Comparison of ENCODE assay signal across 8 cellular contexts in the genomic region with DNA sequence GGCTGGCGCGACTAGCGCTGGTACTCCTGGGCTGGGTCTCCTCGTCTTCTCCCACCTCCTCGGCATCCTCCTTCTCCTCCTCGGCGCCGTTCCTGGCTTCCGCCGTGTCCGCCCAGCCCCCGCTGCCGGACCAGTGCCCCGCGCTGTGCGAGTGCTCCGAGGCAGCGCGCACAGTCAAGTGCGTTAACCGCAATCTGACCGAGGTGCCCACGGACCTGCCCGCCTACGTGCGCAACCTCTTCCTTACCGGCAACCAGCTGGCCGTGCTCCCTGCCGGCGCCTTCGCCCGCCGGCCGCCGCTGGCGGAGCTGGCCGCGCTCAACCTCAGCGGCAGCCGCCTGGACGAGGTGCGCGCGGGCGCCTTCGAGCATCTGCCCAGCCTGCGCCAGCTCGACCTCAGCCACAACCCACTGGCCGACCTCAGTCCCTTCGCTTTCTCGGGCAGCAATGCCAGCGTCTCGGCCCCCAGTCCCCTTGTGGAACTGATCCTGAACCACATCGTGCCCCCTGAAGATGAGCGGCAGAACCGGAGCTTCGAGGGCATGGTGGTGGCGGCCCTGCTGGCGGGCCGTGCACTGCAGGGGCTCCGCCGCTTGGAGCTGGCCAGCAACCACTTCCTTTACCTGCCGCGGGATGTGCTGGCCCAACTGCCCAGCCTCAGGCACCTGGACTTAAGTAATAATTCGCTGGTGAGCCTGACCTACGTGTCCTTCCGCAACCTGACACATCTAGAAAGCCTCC. TPM values are rescaled to one million over a fixed set of nuclear protein-coding genes. Genes with fewer than 3 reads are reported as not detected.
DNase-seq lines count a peak whose midpoint lies in the region; ATAC-seq and TF ChIP-seq lines count a peak whose summit lies in the region.

No MANE protein-coding gene starts in this region.

- peak; percentile 6 for DNase-seq in activated naive CD4-positive, alpha-beta T cell treated with anti-CD3 and anti-CD28 coated beads for 36 hours
- DNase-seq in activated naive CD4-positive, alpha-beta T cell (lab: John Stamatoyannopoulos, UW): no peak
- DNase-seq in LNCaP clone FGC (ENCODE audit: low read depth) (no peak), ascending aorta (ENCODE audit: low spot score in 2 of 2) (peak in 1 of 2 donors; percentile 62), NCI-H1930 (lab: John Stamatoyannopoulos, UW) (no peak)

- H3K4me1 ChIP-seq in ascending aorta: peaks cover 4 to 9% of the 10 kb centered on the region in 2 donors
- peaks cover 14 to 15% (median 15%) of the 10 kb centered on the region in 3 donors for H3K4me1 ChIP-seq in skeletal muscle tissue (ENCODE audit: control insufficient read depth in 3 of 3, insufficient read depth in 3 of 3, low read length in 3 of 3)

- H3K27ac ChIP-seq in ascending aorta (peak overlapping the region; percentile 89 to 93), skeletal muscle tissue (ENCODE audit: low read depth, low read length) (no peak overlapping the region)

- H3K9ac ChIP-seq in skeletal muscle tissue (ENCODE audit: low read depth in 1 of 3, low read length in 3 of 3): peak overlapping the region; percentile 33 to 62 (median 43)

- ATAC-seq in HG03135 (IDR thresholded peaks at IDR 0.05; ENCODE audit: unreplicated experiment): no peak

- H3K27ac Mint-ChIP-seq in activated naive CD4-positive, alpha-beta T cell treated with anti-CD3 and anti-CD28 coated beads for 36 hours: no peak overlapping the region

- H3K27me3 Mint-ChIP-seq in activated naive CD4-positive, alpha-beta T cell treated with anti-CD3 and anti-CD28 coated beads for 36 hours (ENCODE audit: low read depth): peaks cover 51% of the 10 kb centered on the region

- intact Hi-C loops in activated naive CD4-positive, alpha-beta T cell treated with anti-CD3 and anti-CD28 coated beads for 36 hours (cut with micrococcal nuclease): no loop called here
- intact Hi-C loops in ascending aorta (cut with DNase I): loop anchor here (10.0 kb wide), 1 partner anchor 830 kb away; a partner anchor contains a TSS

- H3K9me3 ChIP-seq in ascending aorta (no peaks in the 10 kb centered on the region), iPS-18c (ENCODE audit: control insufficient read depth, insufficient read depth, low read length) (no peaks in the 10 kb centered on the region), skeletal muscle tissue (ENCODE audit: control insufficient read depth in 3 of 3, low read length in 3 of 3) (no peaks in the 10 kb centered on the region)

- peak overlapping the region; percentile 36 for H3K4me3 ChIP-seq in LNCaP clone FGC (ENCODE audit: low read depth, low read length)
- H3K4me3 ChIP-seq in ascending aorta: peak overlapping the region; percentile 63 to 93
- peak overlapping the region; percentile 93 for H3K4me3 ChIP-seq in iPS-18c (ENCODE audit: insufficient read depth, low read depth, low read length)
- H3K4me3 ChIP-seq in skeletal muscle tissue (ENCODE audit: low read length in 3 of 3): peak overlapping the region; percentile 68 to 76 (median 75)

- no peaks in the 10 kb centered on the region for H3K36me3 Mint-ChIP-seq in activated naive CD4-positive, alpha-beta T cell treated with anti-CD3 and anti-CD28 coated beads for 36 hours (ENCODE audit: low read depth)

- H3K4me1 Mint-ChIP-seq in activated naive CD4-positive, alpha-beta T cell treated with anti-CD3 and anti-CD28 coated beads for 36 hours (ENCODE audit: low read depth): peaks cover 19% of the 10 kb centered on the region

- no peaks in the 10 kb centered on the region for H3K27me3 ChIP-seq in ascending aorta
- peaks cover 26 to 35% (median 28%) of the 10 kb centered on the region in 3 donors for H3K27me3 ChIP-seq in skeletal muscle tissue (ENCODE audit: control insufficient read depth in 3 of 3, insufficient read depth in 3 of 3, low read length in 3 of 3)

- no peaks in the 10 kb centered on the region for H3K9me3 Mint-ChIP-seq in activated naive CD4-positive, alpha-beta T cell treated with anti-CD3 and anti-CD28 coated beads for 36 hours

- H3K4me3 Mint-ChIP-seq in activated naive CD4-positive, alpha-beta T cell treated with anti-CD3 and anti-CD28 coated beads for 36 hours: peak overlapping the region; percentile 58

- TF ChIP-seq CTCF in LNCaP clone FGC (IDR thresholded peaks at IDR 0.05; ENCODE audit: control insufficient read depth, extremely low read depth, insufficient read depth) (no peak), ascending aorta (IDR thresholded peaks at IDR 0.05) (no peak)

- H3K36me3 ChIP-seq in ascending aorta (no peaks in the 10 kb centered on the region), skeletal muscle tissue (ENCODE audit: control insufficient read depth in 3 of 3, insufficient read depth in 3 of 3, low read length in 3 of 3) (no peaks in the 10 kb centered on the region)

- CTCF ChIA-PET in activated naive CD4-positive, alpha-beta T cell treated with anti-CD3 and anti-CD28 coated beads for 36 hours (lab: Charles Lee): no interaction called here

RNA-seq across cellular contexts. Expression of a gene that starts 1.6 kb away (rescaled TPM):
- under 1 TPM in 1 of 2 experiments, not detected in 1; 0.07 TPM for total RNA-seq in activated naive CD4-positive, alpha-beta T cell treated with anti-CD3 and anti-CD28 coated beads for 36 hours
- total RNA-seq in ascending aorta: 60.1 TPM
- 6.3 TPM for total RNA-seq in skeletal muscle tissue

Comparison
In these comparisons a context has a peak if more than half of its experiments do, and no peak if none do; other contexts are left out.
1. H3K4me3 ChIP-seq: peak in every context shown above with its lines; median percentile 93 in iPS-18c; 78 in ascending aorta; 75 in skeletal muscle tissue; 36 in LNCaP clone FGC.